Comparison of ENCODE assay signal across 13 cellular contexts in the genomic region with DNA sequence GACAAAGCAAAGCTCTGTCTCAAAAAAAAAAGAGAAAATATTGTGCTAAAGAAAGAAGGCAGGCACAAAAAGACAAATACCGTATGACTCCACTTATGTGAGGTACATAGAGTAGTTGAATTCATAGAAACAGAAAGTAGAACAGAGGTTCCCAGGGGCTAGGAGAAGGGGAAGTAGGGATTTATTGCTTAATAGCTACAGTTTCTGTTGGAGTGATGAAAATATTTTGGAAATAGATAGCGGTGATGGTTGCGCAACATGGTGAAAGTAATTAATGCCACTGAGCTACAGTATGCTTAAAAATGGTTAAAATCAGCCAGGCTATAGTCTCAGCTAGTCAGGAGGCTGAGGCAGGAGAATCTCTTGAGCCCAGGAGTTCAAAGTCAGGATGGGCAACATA. TPM values are rescaled to one million over a fixed set of nuclear protein-coding genes. Genes with fewer than 3 reads are reported as not detected.
A peak's percentile ranks its signal among the peaks of the same experiment; 100 is the strongest.
DNase-seq lines count a peak whose midpoint lies in the region; ATAC-seq and TF ChIP-seq lines count a peak whose summit lies in the region.
"Had no signal": no experiment of that assay in that cellular context is flagged by ENCODE, and none has a peak within 500 bp of the region (broad histone marks: within the 10 kb centered on the region; RNA-seq: fewer than 3 reads in every experiment).

No MANE protein-coding gene starts in this region.

- ATAC-seq in GM19035 (IDR thresholded peaks at IDR 0.05; ENCODE audit: unreplicated experiment) (no peak), natural killer cell (no peak)
- ATAC-seq: stimulated activated effector memory CD8-positive, alpha-beta T cell treated with anti-CD3 and anti-CD28 coated beads, Interleukin-12 subunit alpha, Interleukin-12 subunit beta, amount 100 ng/mL, for 72 hours had no signal

- H3K36me3 ChIP-seq in neutrophil, result no peaks in the 10 kb centered on the region
- no peaks in the 10 kb centered on the region for H3K36me3 ChIP-seq in colonic mucosa

- peaks cover 37 to 41% of the 10 kb centered on the region in 2 experiments for H3K4me1 ChIP-seq in neutrophil (ENCODE audit: control insufficient read depth in 1 of 2, insufficient read depth in 1 of 2, low read depth in 1 of 2, low read length in 1 of 2)
- H3K4me1 ChIP-seq in colonic mucosa, result no peaks in the 10 kb centered on the region
- H3K4me1 ChIP-seq: SJSA1 had no signal

- intact Hi-C loops in colonic mucosa (cut with DNase I), result no loop called here
- intact Hi-C loops in natural killer cell (cut with micrococcal nuclease), result no loop called here

- H3K27ac Mint-ChIP-seq in natural killer cell, result no peak overlapping the region
- H3K27ac Mint-ChIP-seq: nephron progenitor cell; stimulated activated effector memory CD8-positive, alpha-beta T cell treated with anti-CD3 and anti-CD28 coated beads, Interleukin-12 subunit alpha, Interleukin-12 subunit beta, amount 100 ng/mL, for 72 hours had no signal

- H3K9me3 Mint-ChIP-seq in natural killer cell, result no peaks in the 10 kb centered on the region
- H3K9me3 Mint-ChIP-seq: nephron progenitor cell; stimulated activated effector memory CD8-positive, alpha-beta T cell treated with anti-CD3 and anti-CD28 coated beads, Interleukin-12 subunit alpha, Interleukin-12 subunit beta, amount 100 ng/mL, for 72 hours had no signal

- peaks cover 0 to 7% of the 10 kb centered on the region in 2 donors for H3K27me3 Mint-ChIP-seq in natural killer cell (ENCODE audit: low read depth in 2 of 2)

- peak overlapping the region; percentile 71 for H3K27ac ChIP-seq in neutrophil
- H3K27ac ChIP-seq in colonic mucosa, result no peak overlapping the region
- H3K27ac ChIP-seq in caudate nucleus (ENCODE audit: low read depth, low read length), result no peak overlapping the region
- H3K27ac ChIP-seq: C4-2B, SJSA1 had no signal

- H3K4me3 ChIP-seq in neutrophil (ENCODE audit: low read depth in 1 of 2, low read length in 1 of 2) (peak overlapping the region; percentile 12 to 17), colonic mucosa (no peak overlapping the region)
- H3K4me3 ChIP-seq: SJSA1 had no signal

- H3K4me3 Mint-ChIP-seq in natural killer cell, result no peak overlapping the region
- H3K4me3 Mint-ChIP-seq: nephron progenitor cell; stimulated activated effector memory CD8-positive, alpha-beta T cell treated with anti-CD3 and anti-CD28 coated beads, Interleukin-12 subunit alpha, Interleukin-12 subunit beta, amount 100 ng/mL, for 72 hours had no signal

- TF ChIP-seq CTCF in neutrophil (IDR thresholded peaks at IDR 0.05), result no peak
- no peak for TF ChIP-seq CTCF in colonic mucosa (IDR thresholded peaks at IDR 0.05)
- no peak for TF ChIP-seq CTCF in natural killer cell (IDR thresholded peaks at IDR 0.05)

- H3K27me3 ChIP-seq in neutrophil (no peaks in the 10 kb centered on the region), colonic mucosa (no peaks in the 10 kb centered on the region)
- H3K27me3 ChIP-seq: SJSA1 had no signal

- peak; percentile 42 for DNase-seq in AG20443 (ENCODE audit: low spot score)
- DNase-seq in NOMO-1 treated with DMSO at 0.1 percent for 48 hours (lab: John Stamatoyannopoulos, UW; ENCODE audit: unreplicated experiment), result peak; percentile 96
- peak; percentile 73 for DNase-seq in fibroblast of peridontal ligament (ENCODE audit: extremely low read depth)
- DNase-seq in colonic mucosa, result no peak
- no peak for DNase-seq in caudate nucleus (lab: John Stamatoyannopoulos, UW)
- no peak for DNase-seq in natural killer cell
- DNase-seq: NCI-H446 treated with DMSO at 0.1 percent for 48 hours, nephron progenitor cell had no signal

- H3K9ac ChIP-seq in colonic mucosa (ENCODE audit: low read depth in 2 of 2, low read length in 2 of 2), result no peak overlapping the region

- no peaks in the 10 kb centered on the region for H3K4me1 Mint-ChIP-seq in natural killer cell
- H3K4me1 Mint-ChIP-seq: stimulated activated effector memory CD8-positive, alpha-beta T cell treated with anti-CD3 and anti-CD28 coated beads, Interleukin-12 subunit alpha, Interleukin-12 subunit beta, amount 100 ng/mL, for 72 hours had no signal

- H3K36me3 Mint-ChIP-seq in natural killer cell, result no peaks in the 10 kb centered on the region
- H3K36me3 Mint-ChIP-seq: stimulated activated effector memory CD8-positive, alpha-beta T cell treated with anti-CD3 and anti-CD28 coated beads, Interleukin-12 subunit alpha, Interleukin-12 subunit beta, amount 100 ng/mL, for 72 hours had no signal

- H3K9me3 ChIP-seq in neutrophil, result no peaks in the 10 kb centered on the region
- H3K9me3 ChIP-seq in colonic mucosa, result no peaks in the 10 kb centered on the region
- H3K9me3 ChIP-seq: SJSA1 had no signal

RNA-seq across cellular contexts. Expression of gene NPFFR1, which starts 18.5 kb away (rescaled TPM):
- total RNA-seq in colonic mucosa (under 1 TPM; 0.07 to 0.08 TPM), natural killer cell (under 1 TPM in 1 of 3 donors, not detected in 2; 0.05 TPM)
- total RNA-seq: SJSA1 had no signal

Comparison
In these comparisons a context has a peak if more than half of its experiments do, and no peak if none do; other contexts are left out.
1. DNase-seq: peak in AG20443 (single experiment), NOMO-1 treated with DMSO at 0.1 percent for 48 hours (single experiment) and fibroblast of peridontal ligament (single experiment); none in colonic mucosa (single experiment), caudate nucleus (0 of 61) and natural killer cell (single experiment).